ENCODE assay signal across 8 cellular contexts in genomic region chr19:8322638-8322997, GRCh38. TPM values are rescaled to one million over a fixed set of nuclear protein-coding genes. Genes with fewer than 3 reads are reported as not detected.
DNase-seq lines count a peak whose midpoint lies in the region; ATAC-seq and TF ChIP-seq lines count a peak whose summit lies in the region.

No MANE protein-coding gene starts in this region.

- H3K27ac ChIP-seq in ectodermal cell (ENCODE audit: insufficient read depth, low read depth, low read length, poor library complexity, severe bottlenecking), result no peak overlapping the region

- ATAC-seq in natural killer cell (no peak), HG03520 (IDR thresholded peaks at IDR 0.05; ENCODE audit: unreplicated experiment) (no peak), sciatic nerve (no peak)

- no peak for TF ChIP-seq CTCF in BE2C (IDR thresholded peaks at IDR 0.05; ENCODE audit: low read depth, low read length)
- TF ChIP-seq CTCF in natural killer cell (IDR thresholded peaks at IDR 0.05), result no peak

- no peaks in the 10 kb centered on the region for H3K9me3 Mint-ChIP-seq in natural killer cell

- intact Hi-C loops in natural killer cell (cut with micrococcal nuclease), result no loop called here
- intact Hi-C loops in sciatic nerve (cut with DNase I), result no loop called here

- H3K4me1 ChIP-seq in BE2C (peaks cover 7% of the 10 kb centered on the region; the same call in 1 of the 2 replicates), ectodermal cell (ENCODE audit: control insufficient read depth, insufficient read depth, low read length) (peaks cover 19% of the 10 kb centered on the region)

- H3K4me1 Mint-ChIP-seq in natural killer cell, result peaks cover 24 to 33% of the 10 kb centered on the region in 2 donors

- H3K36me3 ChIP-seq in BE2C, result peaks cover 25% of the 10 kb centered on the region
- H3K36me3 ChIP-seq in MG63, result peaks cover 43% of the 10 kb centered on the region
- peaks cover 8% of the 10 kb centered on the region for H3K36me3 ChIP-seq in ectodermal cell (ENCODE audit: control insufficient read depth, insufficient read depth, low read length)

- DNase-seq in BE2C (no peak), MG63 (no peak), natural killer cell (no peak), sciatic nerve (ENCODE audit: low spot score) (no peak), germinal center (ENCODE audit: low spot score) (no peak)
- DNase-seq in activated CD8-positive, alpha-beta memory T cell treated with anti-CD3 and anti-CD28 coated beads, Interleukin-2, amount 50 U/mL, for 4 hours, result no peak

- H3K27ac Mint-ChIP-seq in natural killer cell, result peak overlapping the region; percentile 99 to 100

- no peaks in the 10 kb centered on the region for H3K27me3 Mint-ChIP-seq in natural killer cell (ENCODE audit: low read depth in 2 of 2)

- peak overlapping the region; percentile 100 for H3K4me3 Mint-ChIP-seq in natural killer cell

- WGBS in ectodermal cell, 2 experiments, result 86 to 88% methylated on average over 7 of the region's 7 CpGs

- no peaks in the 10 kb centered on the region for H3K36me3 Mint-ChIP-seq in natural killer cell

- H3K9me3 ChIP-seq in BE2C (no peaks in the 10 kb centered on the region), MG63 (0 out of 2 replicates have a peak, but pooled peaks cover 5% of the 10 kb centered on the region), ectodermal cell (ENCODE audit: control insufficient read depth, low read length) (no peaks in the 10 kb centered on the region)

- H3K4me3 ChIP-seq in BE2C (ENCODE audit: low read depth, low read length) (peak overlapping the region; percentile 100), MG63 (peak overlapping the region; percentile 93), ectodermal cell (ENCODE audit: insufficient read depth, low read depth, low read length) (peak overlapping the region; percentile 87)

- H3K27me3 ChIP-seq in BE2C (peaks cover 8% of the 10 kb centered on the region), MG63 (no peaks in the 10 kb centered on the region), ectodermal cell (ENCODE audit: control insufficient read depth, insufficient read depth, low read length, poor library complexity, severe bottlenecking) (no peaks in the 10 kb centered on the region)

RNA-seq across cellular contexts. Expression of gene RPS28, which starts 1.3 kb away (rescaled TPM):
- polyA plus RNA-seq in BE2C (2012; ENCODE audit: insufficient read depth, insufficient read length, low read depth), result 1,781 TPM
- 1,599 and 3,607 TPM in 2 replicates for total RNA-seq in MG63 (2014; rRNA removed; shearing (Covaris generic); ENCODE audit: low replicate concordance)
- polyA plus RNA-seq in ectodermal cell (2013, experiment 1 of 4), result 1,396 TPM
- polyA plus RNA-seq in ectodermal cell (2013, experiment 2 of 4), result 1,388 TPM
- polyA plus RNA-seq in ectodermal cell (2013, experiment 3 of 4), result 1,341 TPM
- polyA plus RNA-seq in ectodermal cell (2013, experiment 4 of 4), result 1,493 TPM
- 1,000 to 10,000 TPM; 1,133 to 1,486 (median 1,403) TPM for total RNA-seq in natural killer cell
- 893 TPM for total RNA-seq in sciatic nerve

RNA-seq across cellular contexts. Expression of gene NDUFA7, which starts 1.4 kb away (rescaled TPM):
- polyA plus RNA-seq in BE2C (2012; ENCODE audit: insufficient read depth, insufficient read length, low read depth), result 211 TPM
- 10.3 and 40.1 TPM in 2 replicates for total RNA-seq in MG63 (2014; rRNA removed; shearing (Covaris generic); ENCODE audit: low replicate concordance)
- 127 TPM for polyA plus RNA-seq in ectodermal cell (2013, experiment 1 of 4)
- 134 TPM for polyA plus RNA-seq in ectodermal cell (2013, experiment 2 of 4)
- polyA plus RNA-seq in ectodermal cell (2013, experiment 3 of 4), result 112 TPM
- 131 TPM for polyA plus RNA-seq in ectodermal cell (2013, experiment 4 of 4)
- total RNA-seq in natural killer cell (10 to 100 TPM; 19.3 to 28.5 (median 28.4) TPM), sciatic nerve (24.7 TPM)

RNA-seq across cellular contexts. Expression of gene CD320, which starts 14.5 kb away (rescaled TPM):
- 287 TPM for polyA plus RNA-seq in BE2C (2012; ENCODE audit: insufficient read depth, insufficient read length, low read depth)
- total RNA-seq in MG63 (2014; rRNA removed; shearing (Covaris generic); ENCODE audit: low replicate concordance), result 99.8 and 129 TPM in 2 replicates
- polyA plus RNA-seq in ectodermal cell (2013, experiment 1 of 4), result 47.5 TPM
- 38.6 TPM for polyA plus RNA-seq in ectodermal cell (2013, experiment 2 of 4)
- 37.3 TPM for polyA plus RNA-seq in ectodermal cell (2013, experiment 3 of 4)
- 38.3 TPM for polyA plus RNA-seq in ectodermal cell (2013, experiment 4 of 4)
- total RNA-seq in natural killer cell, result 10 to 100 TPM; 17.0 to 47.1 (median 38.7) TPM
- 23.8 TPM for total RNA-seq in sciatic nerve

RNA-seq across cellular contexts. Expression of gene KANK3, which starts 20.4 kb away (rescaled TPM):
- not detected for polyA plus RNA-seq in BE2C (2012; ENCODE audit: insufficient read depth, insufficient read length, low read depth)
- total RNA-seq in MG63 (2014; rRNA removed; shearing (Covaris generic); ENCODE audit: low replicate concordance), result 0.20 TPM in 1 of 2 replicates, not detected in the other
- 1.2 TPM for polyA plus RNA-seq in ectodermal cell (2013, experiment 1 of 4)
- 0.59 TPM for polyA plus RNA-seq in ectodermal cell (2013, experiment 2 of 4)
- polyA plus RNA-seq in ectodermal cell (2013, experiment 3 of 4), result 0.43 TPM
- 0.93 TPM for polyA plus RNA-seq in ectodermal cell (2013, experiment 4 of 4)
- total RNA-seq in natural killer cell (10 to 100 TPM in 1 of 3 donors, 1 to 10 TPM in 2; 5.7 to 16.9 (median 8.4) TPM), sciatic nerve (28.2 TPM)

RNA-seq across cellular contexts. Expression of gene ANGPTL4, which starts 41.3 kb away (rescaled TPM):
- polyA plus RNA-seq in BE2C (2012; ENCODE audit: insufficient read depth, insufficient read length, low read depth), result 14.4 TPM
- 46.7 and 64.6 TPM in 2 replicates for total RNA-seq in MG63 (2014; rRNA removed; shearing (Covaris generic); ENCODE audit: low replicate concordance)
- 15.6 TPM for polyA plus RNA-seq in ectodermal cell (2013, experiment 1 of 4)
- polyA plus RNA-seq in ectodermal cell (2013, experiment 2 of 4), result 10.1 TPM
- 11.6 TPM for polyA plus RNA-seq in ectodermal cell (2013, experiment 3 of 4)
- polyA plus RNA-seq in ectodermal cell (2013, experiment 4 of 4), result 13.5 TPM
- total RNA-seq in natural killer cell, result not detected
- 9.2 TPM for total RNA-seq in sciatic nerve
